ENCODE assay signal across 8 cellular contexts in genomic region chr15:88637841-88638625, GRCh38. TPM values are rescaled to one million over a fixed set of nuclear protein-coding genes. Genes with fewer than 3 reads are reported as not detected.
A peak's percentile ranks its signal among the peaks of the same experiment; 100 is the strongest.
DNase-seq lines count a peak whose midpoint lies in the region; ATAC-seq and TF ChIP-seq lines count a peak whose summit lies in the region.

No MANE protein-coding gene starts in this region.

- H3K4me3 ChIP-seq in HL-60 (replicated peaks; ENCODE audit: insufficient read depth, low read length) (peak overlapping the region; percentile 54), iPS-18a (ENCODE audit: low read length) (peak overlapping the region; percentile 44)

- no peak for TF ChIP-seq CTCF in HL-60 (IDR thresholded peaks at IDR 0.05; ENCODE audit: insufficient read depth, low read length)

- H3K36me3 Mint-ChIP-seq in activated naive CD4-positive, alpha-beta T cell treated with anti-CD3 and anti-CD28 coated beads, Interleukin-2, amount 50 U/mL, for 72 hours, result peaks cover 14 to 46% of the 10 kb centered on the region in 2 donors
- H3K36me3 Mint-ChIP-seq in stimulated activated memory B cell treated with anti-CD40 and anti-IgM and Interleukin-4, amounts not matched to agents 10 μg/mL and 1 μg/mL and 100 μg/mL, for 72 hours, result peaks cover 28% of the 10 kb centered on the region

- peaks cover 72% of the 10 kb centered on the region for H3K4me1 Mint-ChIP-seq in stimulated activated memory B cell treated with anti-CD40 and anti-IgM and Interleukin-4, amounts not matched to agents 10 μg/mL and 1 μg/mL and 100 μg/mL, for 72 hours

- DNase-seq in HL-60 (ENCODE audit: low read depth in 1 of 2, low spot score in 1 of 2), result no peak
- no peak for DNase-seq in activated naive CD4-positive, alpha-beta T cell treated with anti-CD3 and anti-CD28 coated beads, Interleukin-2, amount 50 U/mL, for 72 hours (ENCODE audit: low spot score in 2 of 2)
- DNase-seq in NCI-H146 (lab: John Stamatoyannopoulos, UW), result no peak
- DNase-seq in SIG-M5 (lab: John Stamatoyannopoulos, UW), result no peak
- DNase-seq in islet precursor cell, result no peak

- peak overlapping the region; percentile 93 to 99 for H3K27ac Mint-ChIP-seq in activated naive CD4-positive, alpha-beta T cell treated with anti-CD3 and anti-CD28 coated beads, Interleukin-2, amount 50 U/mL, for 72 hours
- H3K27ac Mint-ChIP-seq in stimulated activated memory B cell treated with anti-CD40 and anti-IgM and Interleukin-4, amounts not matched to agents 10 μg/mL and 1 μg/mL and 100 μg/mL, for 72 hours, result peak overlapping the region; percentile 88

- peak overlapping the region; percentile 29 for H3K9ac ChIP-seq in iPS-18a (ENCODE audit: low read length)

- ATAC-seq in activated naive CD4-positive, alpha-beta T cell treated with anti-CD3 and anti-CD28 coated beads, Interleukin-2, amount 50 U/mL, for 72 hours, result peak in 1 of 2 donors; percentile 1
- no peak for ATAC-seq in stimulated activated memory B cell treated with anti-CD40 and anti-IgM and Interleukin-4, amounts not matched to agents 10 μg/mL and 1 μg/mL and 100 μg/mL, for 72 hours
- ATAC-seq in GM18502 (IDR thresholded peaks at IDR 0.05; ENCODE audit: poor library complexity, unreplicated experiment), result no peak

- no peaks in the 10 kb centered on the region for H3K27me3 ChIP-seq in HL-60 (ENCODE audit: insufficient read depth, poor library complexity, severe bottlenecking)
- no peaks in the 10 kb centered on the region for H3K27me3 ChIP-seq in iPS-18a (ENCODE audit: control insufficient read depth, insufficient read depth, low read length)

- H3K4me3 Mint-ChIP-seq in stimulated activated memory B cell treated with anti-CD40 and anti-IgM and Interleukin-4, amounts not matched to agents 10 μg/mL and 1 μg/mL and 100 μg/mL, for 72 hours, result peak overlapping the region; percentile 82

- H3K27ac ChIP-seq in HL-60 (replicated peaks) (peak overlapping the region; percentile 17; the same call in 1 of the 2 replicates), iPS-18a (ENCODE audit: low read length) (no peak overlapping the region)

- peaks cover 9% of the 10 kb centered on the region for H3K36me3 ChIP-seq in iPS-18a (ENCODE audit: control insufficient read depth, low read depth, low read length)

- peaks cover 0 to 3% of the 10 kb centered on the region in 2 donors for H3K9me3 Mint-ChIP-seq in activated naive CD4-positive, alpha-beta T cell treated with anti-CD3 and anti-CD28 coated beads, Interleukin-2, amount 50 U/mL, for 72 hours
- H3K9me3 Mint-ChIP-seq in stimulated activated memory B cell treated with anti-CD40 and anti-IgM and Interleukin-4, amounts not matched to agents 10 μg/mL and 1 μg/mL and 100 μg/mL, for 72 hours, result no peaks in the 10 kb centered on the region

- H3K4me1 ChIP-seq in iPS-18a (ENCODE audit: control insufficient read depth, low read depth, low read length), result peaks cover 13% of the 10 kb centered on the region

- no peaks in the 10 kb centered on the region for H3K9me3 ChIP-seq in iPS-18a (ENCODE audit: control insufficient read depth, low read depth, low read length)

- H3K27me3 Mint-ChIP-seq in stimulated activated memory B cell treated with anti-CD40 and anti-IgM and Interleukin-4, amounts not matched to agents 10 μg/mL and 1 μg/mL and 100 μg/mL, for 72 hours, result no peaks in the 10 kb centered on the region

RNA-seq across cellular contexts. Expression of gene ISG20, which starts 0.8 kb away (rescaled TPM):
- total RNA-seq in activated naive CD4-positive, alpha-beta T cell treated with anti-CD3 and anti-CD28 coated beads, Interleukin-2, amount 50 U/mL, for 72 hours, result 100 to 1,000 TPM in 1 of 2 donors, 10 to 100 TPM in 1; 53.9 to 118 TPM

RNA-seq across cellular contexts. Expression of gene AEN, which starts 16.9 kb away (rescaled TPM):
- 100 to 1,000 TPM in 1 of 2 donors, 10 to 100 TPM in 1; 24.2 to 122 TPM for total RNA-seq in activated naive CD4-positive, alpha-beta T cell treated with anti-CD3 and anti-CD28 coated beads, Interleukin-2, amount 50 U/mL, for 72 hours
